In the genomic region with DNA sequence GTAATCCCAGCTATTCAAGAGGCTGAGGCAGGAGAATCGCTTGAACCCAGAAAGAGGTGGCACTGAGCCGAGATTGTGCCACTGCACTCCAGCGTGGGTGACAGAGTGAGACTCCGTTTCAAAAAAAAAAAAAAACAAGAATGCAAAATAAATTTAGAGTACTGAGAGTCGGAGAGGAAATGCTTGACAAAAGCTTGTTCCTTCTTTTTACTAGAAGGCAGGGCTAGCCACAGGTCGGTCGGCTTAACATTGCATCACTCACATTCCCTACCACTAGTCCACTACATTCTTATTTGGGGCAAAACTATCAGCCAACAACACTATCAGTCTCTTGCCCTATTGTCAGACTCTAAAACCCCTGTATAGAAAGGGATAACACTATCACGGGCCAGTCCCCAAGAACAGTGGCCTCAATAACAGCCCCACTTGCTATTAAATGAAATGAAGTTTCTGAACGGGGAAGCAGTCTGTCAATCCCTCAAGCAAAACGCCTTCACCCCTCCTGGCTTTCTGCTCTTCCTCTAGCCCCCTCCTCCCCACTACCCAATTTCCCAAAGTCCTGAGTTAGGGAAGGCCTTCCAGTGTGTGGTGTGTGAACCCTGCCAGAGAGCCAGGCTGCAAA, we compare ENCODE assay signal across 1 cellular context.
TF ChIP-seq lines count a peak whose summit lies in the region.

No MANE protein-coding gene starts in this region.

TF ChIP-seq in HepG2, 621 proteins besides CTCF, POLR2A, EP300 and RAD21 (continues in another document):
- TF ChIP-seq, protein P1, sequence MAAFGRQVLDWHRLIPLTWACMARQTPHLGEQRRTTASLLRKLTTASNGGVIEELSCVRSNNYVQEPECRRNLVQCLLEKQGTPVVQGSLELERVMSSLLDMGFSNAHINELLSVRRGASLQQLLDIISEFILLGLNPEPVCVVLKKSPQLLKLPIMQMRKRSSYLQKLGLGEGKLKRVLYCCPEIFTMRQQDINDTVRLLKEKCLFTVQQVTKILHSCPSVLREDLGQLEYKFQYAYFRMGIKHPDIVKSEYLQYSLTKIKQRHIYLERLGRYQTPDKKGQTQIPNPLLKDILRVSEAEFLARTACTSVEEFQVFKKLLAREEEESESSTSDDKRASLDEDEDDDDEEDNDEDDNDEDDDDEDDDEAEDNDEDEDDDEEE (CRISPR knock-in tag; IDR thresholded peaks at IDR 0.05), result no peak
- no peak for TF ChIP-seq KDM2A (CRISPR knock-in tag; IDR thresholded peaks at IDR 0.05; ENCODE audit: borderline replicate concordance, low read depth)
- TF ChIP-seq, protein P2, sequence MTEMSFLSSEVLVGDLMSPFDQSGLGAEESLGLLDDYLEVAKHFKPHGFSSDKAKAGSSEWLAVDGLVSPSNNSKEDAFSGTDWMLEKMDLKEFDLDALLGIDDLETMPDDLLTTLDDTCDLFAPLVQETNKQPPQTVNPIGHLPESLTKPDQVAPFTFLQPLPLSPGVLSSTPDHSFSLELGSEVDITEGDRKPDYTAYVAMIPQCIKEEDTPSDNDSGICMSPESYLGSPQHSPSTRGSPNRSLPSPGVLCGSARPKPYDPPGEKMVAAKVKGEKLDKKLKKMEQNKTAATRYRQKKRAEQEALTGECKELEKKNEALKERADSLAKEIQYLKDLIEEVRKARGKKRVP (CRISPR knock-in tag; IDR thresholded peaks at IDR 0.05), result peak in 1 of 2 experiments; percentile 84; a peak in 2 of 4 replicates
- TF ChIP-seq BRD4 (CRISPR knock-in tag; IDR thresholded peaks at IDR 0.05), result no peak
- no peak for TF ChIP-seq HMG20A (CRISPR knock-in tag; IDR thresholded peaks at IDR 0.05; ENCODE audit: borderline replicate concordance)
- TF ChIP-seq, protein P3, sequence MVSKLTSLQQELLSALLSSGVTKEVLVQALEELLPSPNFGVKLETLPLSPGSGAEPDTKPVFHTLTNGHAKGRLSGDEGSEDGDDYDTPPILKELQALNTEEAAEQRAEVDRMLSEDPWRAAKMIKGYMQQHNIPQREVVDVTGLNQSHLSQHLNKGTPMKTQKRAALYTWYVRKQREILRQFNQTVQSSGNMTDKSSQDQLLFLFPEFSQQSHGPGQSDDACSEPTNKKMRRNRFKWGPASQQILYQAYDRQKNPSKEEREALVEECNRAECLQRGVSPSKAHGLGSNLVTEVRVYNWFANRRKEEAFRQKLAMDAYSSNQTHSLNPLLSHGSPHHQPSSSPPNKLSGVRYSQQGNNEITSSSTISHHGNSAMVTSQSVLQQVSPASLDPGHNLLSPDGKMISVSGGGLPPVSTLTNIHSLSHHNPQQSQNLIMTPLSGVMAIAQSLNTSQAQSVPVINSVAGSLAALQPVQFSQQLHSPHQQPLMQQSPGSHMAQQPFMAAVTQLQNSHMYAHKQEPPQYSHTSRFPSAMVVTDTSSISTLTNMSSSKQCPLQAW (CRISPR knock-in tag; IDR thresholded peaks at IDR 0.05), result 0 out of 2 replicates have a peak, but pooled peaks have one; percentile 19
- TF ChIP-seq MAZ (IDR thresholded peaks at IDR 0.05; ENCODE audit: borderline replicate concordance, low read depth, low read length), result no peak
- TF ChIP-seq MAZ (CRISPR knock-in tag; IDR thresholded peaks at IDR 0.05; ENCODE audit: low read depth), result 0 out of 2 replicates have a peak, but pooled peaks have one; percentile 19
- TF ChIP-seq, protein P4, sequence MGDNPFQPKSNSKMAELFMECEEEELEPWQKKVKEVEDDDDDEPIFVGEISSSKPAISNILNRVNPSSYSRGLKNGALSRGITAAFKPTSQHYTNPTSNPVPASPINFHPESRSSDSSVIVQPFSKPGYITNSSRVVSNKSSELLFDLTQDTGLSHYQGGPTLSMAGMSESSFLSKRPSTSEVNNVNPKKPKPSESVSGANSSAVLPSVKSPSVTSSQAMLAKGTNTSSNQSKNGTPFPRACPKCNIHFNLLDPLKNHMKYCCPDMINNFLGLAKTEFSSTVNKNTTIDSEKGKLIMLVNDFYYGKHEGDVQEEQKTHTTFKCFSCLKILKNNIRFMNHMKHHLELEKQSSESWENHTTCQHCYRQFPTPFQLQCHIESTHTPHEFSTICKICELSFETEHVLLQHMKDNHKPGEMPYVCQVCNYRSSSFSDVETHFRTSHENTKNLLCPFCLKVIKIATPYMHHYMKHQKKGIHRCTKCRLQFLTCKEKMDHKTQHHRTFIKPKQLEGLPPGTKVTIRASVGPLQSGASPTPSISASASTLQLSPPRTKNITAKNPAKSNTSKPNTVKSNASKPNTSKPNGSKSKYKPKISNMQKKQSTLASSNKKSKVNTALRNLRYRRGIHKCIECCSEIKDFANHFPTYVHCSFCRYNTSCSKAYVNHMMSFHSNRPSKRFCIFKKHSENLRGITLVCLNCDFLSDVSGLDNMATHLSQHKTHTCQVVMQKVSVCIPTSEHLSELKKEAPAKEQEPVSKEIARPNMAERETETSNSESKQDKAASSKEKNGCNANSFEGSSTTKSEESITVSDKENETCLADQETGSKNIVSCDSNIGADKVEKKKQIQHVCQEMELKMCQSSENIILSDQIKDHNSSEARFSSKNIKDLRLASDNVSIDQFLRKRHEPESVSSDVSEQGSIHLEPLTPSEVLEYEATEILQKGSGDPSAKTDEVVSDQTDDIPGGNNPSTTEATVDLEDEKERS (CRISPR knock-in tag; IDR thresholded peaks at IDR 0.05), result 0 out of 2 replicates have a peak, but pooled peaks have one; percentile 21
- TF ChIP-seq, protein P5, sequence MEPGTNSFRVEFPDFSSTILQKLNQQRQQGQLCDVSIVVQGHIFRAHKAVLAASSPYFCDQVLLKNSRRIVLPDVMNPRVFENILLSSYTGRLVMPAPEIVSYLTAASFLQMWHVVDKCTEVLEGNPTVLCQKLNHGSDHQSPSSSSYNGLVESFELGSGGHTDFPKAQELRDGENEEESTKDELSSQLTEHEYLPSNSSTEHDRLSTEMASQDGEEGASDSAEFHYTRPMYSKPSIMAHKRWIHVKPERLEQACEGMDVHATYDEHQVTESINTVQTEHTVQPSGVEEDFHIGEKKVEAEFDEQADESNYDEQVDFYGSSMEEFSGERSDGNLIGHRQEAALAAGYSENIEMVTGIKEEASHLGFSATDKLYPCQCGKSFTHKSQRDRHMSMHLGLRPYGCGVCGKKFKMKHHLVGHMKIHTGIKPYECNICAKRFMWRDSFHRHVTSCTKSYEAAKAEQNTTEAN (CRISPR knock-in tag; conservative IDR thresholded peaks at IDR 0.05), result no peak
- 0 out of 2 replicates have a peak, but pooled peaks have one; percentile 4 for TF ChIP-seq SNAPC2 (CRISPR knock-in tag; IDR thresholded peaks at IDR 0.05)
- TF ChIP-seq MAFG (CRISPR knock-in tag; IDR thresholded peaks at IDR 0.05), result no peak
- TF ChIP-seq, protein P6, sequence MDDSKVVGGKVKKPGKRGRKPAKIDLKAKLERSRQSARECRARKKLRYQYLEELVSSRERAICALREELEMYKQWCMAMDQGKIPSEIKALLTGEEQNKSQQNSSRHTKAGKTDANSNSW (CRISPR knock-in tag; IDR thresholded peaks at IDR 0.05; ENCODE audit: borderline replicate concordance), result no peak
- TF ChIP-seq BCL6 (CRISPR knock-in tag; IDR thresholded peaks at IDR 0.05), result 0 out of 2 replicates have a peak, but pooled peaks have one; percentile 34
- TF ChIP-seq ZNF605 (CRISPR knock-in tag; IDR thresholded peaks at IDR 0.05), result 0 out of 2 replicates have a peak, but pooled peaks have one; percentile 29
- no peak for TF ChIP-seq ZNF703 (CRISPR knock-in tag; IDR thresholded peaks at IDR 0.05; ENCODE audit: borderline replicate concordance)
- no peak for TF ChIP-seq ZNF720 (CRISPR knock-in tag; IDR thresholded peaks at IDR 0.05)
- TF ChIP-seq, protein P7, sequence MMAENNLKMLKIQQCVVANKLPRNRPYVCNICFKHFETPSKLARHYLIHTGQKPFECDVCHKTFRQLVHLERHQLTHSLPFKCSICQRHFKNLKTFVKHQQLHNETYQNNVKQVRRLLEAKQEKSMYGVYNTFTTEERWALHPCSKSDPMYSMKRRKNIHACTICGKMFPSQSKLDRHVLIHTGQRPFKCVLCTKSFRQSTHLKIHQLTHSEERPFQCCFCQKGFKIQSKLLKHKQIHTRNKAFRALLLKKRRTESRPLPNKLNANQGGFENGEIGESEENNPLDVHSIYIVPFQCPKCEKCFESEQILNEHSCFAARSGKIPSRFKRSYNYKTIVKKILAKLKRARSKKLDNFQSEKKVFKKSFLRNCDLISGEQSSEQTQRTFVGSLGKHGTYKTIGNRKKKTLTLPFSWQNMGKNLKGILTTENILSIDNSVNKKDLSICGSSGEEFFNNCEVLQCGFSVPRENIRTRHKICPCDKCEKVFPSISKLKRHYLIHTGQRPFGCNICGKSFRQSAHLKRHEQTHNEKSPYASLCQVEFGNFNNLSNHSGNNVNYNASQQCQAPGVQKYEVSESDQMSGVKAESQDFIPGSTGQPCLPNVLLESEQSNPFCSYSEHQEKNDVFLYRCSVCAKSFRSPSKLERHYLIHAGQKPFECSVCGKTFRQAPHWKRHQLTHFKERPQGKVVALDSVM (CRISPR knock-in tag; IDR thresholded peaks at IDR 0.05), result no peak
- TF ChIP-seq, protein P8, sequence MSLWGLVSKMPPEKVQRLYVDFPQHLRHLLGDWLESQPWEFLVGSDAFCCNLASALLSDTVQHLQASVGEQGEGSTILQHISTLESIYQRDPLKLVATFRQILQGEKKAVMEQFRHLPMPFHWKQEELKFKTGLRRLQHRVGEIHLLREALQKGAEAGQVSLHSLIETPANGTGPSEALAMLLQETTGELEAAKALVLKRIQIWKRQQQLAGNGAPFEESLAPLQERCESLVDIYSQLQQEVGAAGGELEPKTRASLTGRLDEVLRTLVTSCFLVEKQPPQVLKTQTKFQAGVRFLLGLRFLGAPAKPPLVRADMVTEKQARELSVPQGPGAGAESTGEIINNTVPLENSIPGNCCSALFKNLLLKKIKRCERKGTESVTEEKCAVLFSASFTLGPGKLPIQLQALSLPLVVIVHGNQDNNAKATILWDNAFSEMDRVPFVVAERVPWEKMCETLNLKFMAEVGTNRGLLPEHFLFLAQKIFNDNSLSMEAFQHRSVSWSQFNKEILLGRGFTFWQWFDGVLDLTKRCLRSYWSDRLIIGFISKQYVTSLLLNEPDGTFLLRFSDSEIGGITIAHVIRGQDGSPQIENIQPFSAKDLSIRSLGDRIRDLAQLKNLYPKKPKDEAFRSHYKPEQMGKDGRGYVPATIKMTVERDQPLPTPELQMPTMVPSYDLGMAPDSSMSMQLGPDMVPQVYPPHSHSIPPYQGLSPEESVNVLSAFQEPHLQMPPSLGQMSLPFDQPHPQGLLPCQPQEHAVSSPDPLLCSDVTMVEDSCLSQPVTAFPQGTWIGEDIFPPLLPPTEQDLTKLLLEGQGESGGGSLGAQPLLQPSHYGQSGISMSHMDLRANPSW (CRISPR knock-in tag; IDR thresholded peaks at IDR 0.05; ENCODE audit: borderline replicate concordance), result no peak
- no peak for TF ChIP-seq TEAD3 (CRISPR knock-in tag; optimal IDR thresholded peaks at IDR 0.05; ENCODE audit: borderline replicate concordance)
- TF ChIP-seq, protein P9, sequence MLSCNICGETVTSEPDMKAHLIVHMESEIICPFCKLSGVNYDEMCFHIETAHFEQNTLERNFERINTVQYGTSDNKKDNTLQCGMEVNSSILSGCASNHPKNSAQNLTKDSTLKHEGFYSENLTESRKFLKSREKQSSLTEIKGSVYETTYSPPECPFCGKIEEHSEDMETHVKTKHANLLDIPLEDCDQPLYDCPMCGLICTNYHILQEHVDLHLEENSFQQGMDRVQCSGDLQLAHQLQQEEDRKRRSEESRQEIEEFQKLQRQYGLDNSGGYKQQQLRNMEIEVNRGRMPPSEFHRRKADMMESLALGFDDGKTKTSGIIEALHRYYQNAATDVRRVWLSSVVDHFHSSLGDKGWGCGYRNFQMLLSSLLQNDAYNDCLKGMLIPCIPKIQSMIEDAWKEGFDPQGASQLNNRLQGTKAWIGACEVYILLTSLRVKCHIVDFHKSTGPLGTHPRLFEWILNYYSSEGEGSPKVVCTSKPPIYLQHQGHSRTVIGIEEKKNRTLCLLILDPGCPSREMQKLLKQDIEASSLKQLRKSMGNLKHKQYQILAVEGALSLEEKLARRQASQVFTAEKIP (CRISPR knock-in tag; IDR thresholded peaks at IDR 0.05; ENCODE audit: borderline replicate concordance), result no peak
- no peak for TF ChIP-seq MIER3 (CRISPR knock-in tag; IDR thresholded peaks at IDR 0.05; ENCODE audit: borderline replicate concordance)
- no peak for TF ChIP-seq ZNF713 (CRISPR knock-in tag; IDR thresholded peaks at IDR 0.05)
- no peak for TF ChIP-seq ATM (IDR thresholded peaks at IDR 0.05; ENCODE audit: borderline replicate concordance)
- no peak for TF ChIP-seq ZNF124 (CRISPR knock-in tag; IDR thresholded peaks at IDR 0.05)
- no peak for TF ChIP-seq ZNF10 (CRISPR knock-in tag; IDR thresholded peaks at IDR 0.05; ENCODE audit: borderline replicate concordance, low read depth)
- peak; percentile 74 for TF ChIP-seq CEBPG (CRISPR knock-in tag; IDR thresholded peaks at IDR 0.05)
- no peak for TF ChIP-seq NR2F1 (CRISPR knock-in tag; IDR thresholded peaks at IDR 0.05)
- no peak for TF ChIP-seq SCMH1 (CRISPR knock-in tag; IDR thresholded peaks at IDR 0.05; ENCODE audit: borderline replicate concordance)
- TF ChIP-seq HDAC6 (IDR thresholded peaks at IDR 0.05; ENCODE audit: low read depth, low read length), result no peak
- TF ChIP-seq NFE2L2 (IDR thresholded peaks at IDR 0.05; ENCODE audit: low read length), result no peak
- TF ChIP-seq ZNF768 (CRISPR knock-in tag; IDR thresholded peaks at IDR 0.05), result no peak
- 0 out of 2 replicates have a peak, but pooled peaks have one; percentile 13 for TF ChIP-seq REPIN1 (CRISPR knock-in tag; IDR thresholded peaks at IDR 0.05; ENCODE audit: borderline replicate concordance, low read depth)
- TF ChIP-seq ZNF264 (CRISPR knock-in tag; IDR thresholded peaks at IDR 0.05), result no peak
- TF ChIP-seq NR3C1 (CRISPR knock-in tag; IDR thresholded peaks at IDR 0.05), result no peak
- TF ChIP-seq, protein P10, sequence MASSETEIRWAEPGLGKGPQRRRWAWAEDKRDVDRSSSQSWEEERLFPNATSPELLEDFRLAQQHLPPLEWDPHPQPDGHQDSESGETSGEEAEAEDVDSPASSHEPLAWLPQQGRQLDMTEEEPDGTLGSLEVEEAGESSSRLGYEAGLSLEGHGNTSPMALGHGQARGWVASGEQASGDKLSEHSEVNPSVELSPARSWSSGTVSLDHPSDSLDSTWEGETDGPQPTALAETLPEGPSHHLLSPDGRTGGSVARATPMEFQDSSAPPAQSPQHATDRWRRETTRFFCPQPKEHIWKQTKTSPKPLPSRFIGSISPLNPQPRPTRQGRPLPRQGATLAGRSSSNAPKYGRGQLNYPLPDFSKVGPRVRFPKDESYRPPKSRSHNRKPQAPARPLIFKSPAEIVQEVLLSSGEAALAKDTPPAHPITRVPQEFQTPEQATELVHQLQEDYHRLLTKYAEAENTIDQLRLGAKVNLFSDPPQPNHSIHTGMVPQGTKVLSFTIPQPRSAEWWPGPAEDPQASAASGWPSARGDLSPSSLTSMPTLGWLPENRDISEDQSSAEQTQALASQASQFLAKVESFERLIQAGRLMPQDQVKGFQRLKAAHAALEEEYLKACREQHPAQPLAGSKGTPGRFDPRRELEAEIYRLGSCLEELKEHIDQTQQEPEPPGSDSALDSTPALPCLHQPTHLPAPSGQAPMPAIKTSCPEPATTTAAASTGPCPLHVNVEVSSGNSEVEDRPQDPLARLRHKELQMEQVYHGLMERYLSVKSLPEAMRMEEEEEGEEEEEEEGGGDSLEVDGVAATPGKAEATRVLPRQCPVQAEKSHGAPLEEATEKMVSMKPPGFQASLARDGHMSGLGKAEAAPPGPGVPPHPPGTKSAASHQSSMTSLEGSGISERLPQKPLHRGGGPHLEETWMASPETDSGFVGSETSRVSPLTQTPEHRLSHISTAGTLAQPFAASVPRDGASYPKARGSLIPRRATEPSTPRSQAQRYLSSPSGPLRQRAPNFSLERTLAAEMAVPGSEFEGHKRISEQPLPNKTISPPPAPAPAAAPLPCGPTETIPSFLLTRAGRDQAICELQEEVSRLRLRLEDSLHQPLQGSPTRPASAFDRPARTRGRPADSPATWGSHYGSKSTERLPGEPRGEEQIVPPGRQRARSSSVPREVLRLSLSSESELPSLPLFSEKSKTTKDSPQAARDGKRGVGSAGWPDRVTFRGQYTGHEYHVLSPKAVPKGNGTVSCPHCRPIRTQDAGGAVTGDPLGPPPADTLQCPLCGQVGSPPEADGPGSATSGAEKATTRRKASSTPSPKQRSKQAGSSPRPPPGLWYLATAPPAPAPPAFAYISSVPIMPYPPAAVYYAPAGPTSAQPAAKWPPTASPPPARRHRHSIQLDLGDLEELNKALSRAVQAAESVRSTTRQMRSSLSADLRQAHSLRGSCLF (CRISPR knock-in tag; IDR thresholded peaks at IDR 0.05; ENCODE audit: borderline replicate concordance), result no peak
- no peak for TF ChIP-seq ZSCAN30 (CRISPR knock-in tag; IDR thresholded peaks at IDR 0.05)
